Comparison of ENCODE assay signal across 18 cellular contexts in genomic region chr5:64190562-64191306, GRCh38. TPM values are rescaled to one million over a fixed set of nuclear protein-coding genes. Genes with fewer than 3 reads are reported as not detected.
"Had no signal": no experiment of that assay in that cellular context is flagged by ENCODE, and none has a peak within 500 bp of the region (broad histone marks: within the 10 kb centered on the region; RNA-seq: fewer than 3 reads in every experiment).

No MANE protein-coding gene starts in this region.

- H3K27me3 Mint-ChIP-seq: activated CD4-positive, alpha-beta memory T cell treated with anti-CD3 and anti-CD28 coated beads, Interleukin-2, amount 10 ng/mL, durations not matched to agents 7 days and 5 days; activated CD4-positive, alpha-beta T cell treated with anti-CD3 and anti-CD28 coated beads for 36 hours; memory B cell; natural killer cell treated with Interleukin-12 subunit alpha and Interleukin-12 subunit beta and Interleukin-15 and Interleukin-18, amount 100 ng/mL, for 72 hours; type B pancreatic cell had no signal

- H3K27me3 ChIP-seq: ascending aorta, esophagus squamous epithelium, foreskin keratinocyte had no signal

- H3K36me3 Mint-ChIP-seq: memory B cell; natural killer cell treated with Interleukin-12 subunit alpha and Interleukin-12 subunit beta and Interleukin-15 and Interleukin-18, amount 100 ng/mL, for 72 hours; type B pancreatic cell had no signal

- H3K9me3 Mint-ChIP-seq: activated CD4-positive, alpha-beta memory T cell treated with anti-CD3 and anti-CD28 coated beads, Interleukin-2, amount 10 ng/mL, durations not matched to agents 7 days and 5 days; type B pancreatic cell had no signal

- H3K4me3 Mint-ChIP-seq: activated CD4-positive, alpha-beta memory T cell treated with anti-CD3 and anti-CD28 coated beads, Interleukin-2, amount 10 ng/mL, durations not matched to agents 7 days and 5 days; activated CD4-positive, alpha-beta T cell treated with anti-CD3 and anti-CD28 coated beads for 36 hours; activated naive CD8-positive, alpha-beta T cell treated with anti-CD3 and anti-CD28 coated beads, Interleukin-2, amount 50 U/mL, for 24 hours; activated T-cell treated with anti-CD3 and anti-CD28 coated beads, Interleukin-2, amount 50 U/mL, for 72 hours; memory B cell; natural killer cell treated with Interleukin-12 subunit alpha and Interleukin-12 subunit beta and Interleukin-15 and Interleukin-18, amount 100 ng/mL, for 72 hours; type B pancreatic cell had no signal

- H3K4me1 ChIP-seq: foreskin keratinocyte, prostate gland had no signal

- ATAC-seq: activated CD4-positive, alpha-beta T cell treated with anti-CD3 and anti-CD28 coated beads for 36 hours; activated naive CD8-positive, alpha-beta T cell treated with anti-CD3 and anti-CD28 coated beads, Interleukin-2, amount 50 U/mL, for 24 hours; activated T-cell treated with anti-CD3 and anti-CD28 coated beads, Interleukin-2, amount 50 U/mL, for 72 hours; foreskin keratinocyte; natural killer cell treated with Interleukin-12 subunit alpha and Interleukin-12 subunit beta and Interleukin-15 and Interleukin-18, amount 100 ng/mL, for 72 hours; sciatic nerve had no signal

- H3K4me1 Mint-ChIP-seq: activated CD4-positive, alpha-beta memory T cell treated with anti-CD3 and anti-CD28 coated beads, Interleukin-2, amount 10 ng/mL, durations not matched to agents 7 days and 5 days; activated CD4-positive, alpha-beta T cell treated with anti-CD3 and anti-CD28 coated beads for 36 hours; activated naive CD8-positive, alpha-beta T cell treated with anti-CD3 and anti-CD28 coated beads, Interleukin-2, amount 50 U/mL, for 24 hours; memory B cell had no signal

- H3K27ac Mint-ChIP-seq: activated CD4-positive, alpha-beta memory T cell treated with anti-CD3 and anti-CD28 coated beads, Interleukin-2, amount 10 ng/mL, durations not matched to agents 7 days and 5 days; activated CD4-positive, alpha-beta T cell treated with anti-CD3 and anti-CD28 coated beads for 36 hours; activated naive CD8-positive, alpha-beta T cell treated with anti-CD3 and anti-CD28 coated beads, Interleukin-2, amount 50 U/mL, for 24 hours; activated T-cell treated with anti-CD3 and anti-CD28 coated beads, Interleukin-2, amount 50 U/mL, for 72 hours; memory B cell; natural killer cell treated with Interleukin-12 subunit alpha and Interleukin-12 subunit beta and Interleukin-15 and Interleukin-18, amount 100 ng/mL, for 72 hours; type B pancreatic cell had no signal

- H3K27ac ChIP-seq: ascending aorta, esophagus squamous epithelium, foreskin keratinocyte, prostate gland, VCaP had no signal

- H3K4me3 ChIP-seq: ascending aorta, esophagus squamous epithelium, prostate gland had no signal

- H3K9me3 ChIP-seq: ascending aorta, esophagus squamous epithelium, prostate gland had no signal

- H3K36me3 ChIP-seq: ascending aorta, esophagus squamous epithelium, prostate gland had no signal

- DNase-seq: activated CD4-positive, alpha-beta memory T cell treated with anti-CD3 and anti-CD28 coated beads, Interleukin-2, amount 10 ng/mL, durations not matched to agents 7 days and 5 days; activated CD4-positive, alpha-beta T cell treated with anti-CD3 and anti-CD28 coated beads for 36 hours; activated naive CD4-positive, alpha-beta T cell; activated naive CD8-positive, alpha-beta T cell treated with anti-CD3 and anti-CD28 coated beads, Interleukin-2, amount 50 U/mL, for 24 hours; activated T-cell treated with anti-CD3 and anti-CD28 coated beads, Interleukin-2, amount 50 U/mL, for 72 hours; esophagus squamous epithelium; foreskin keratinocyte; head of caudate nucleus; occipital lobe; stimulated activated naive CD4-positive, alpha-beta T cell; substantia nigra had no signal

RNA-seq across cellular contexts. Expression of gene RNF180, which starts 25.1 kb away (rescaled TPM):
- total RNA-seq: activated CD4-positive, alpha-beta memory T cell treated with anti-CD3 and anti-CD28 coated beads, Interleukin-2, amount 10 ng/mL, durations not matched to agents 7 days and 5 days; activated T-cell treated with anti-CD3 and anti-CD28 coated beads, Interleukin-2, amount 50 U/mL, for 72 hours; natural killer cell treated with Interleukin-12 subunit alpha and Interleukin-12 subunit beta and Interleukin-15 and Interleukin-18, amount 100 ng/mL, for 72 hours had no signal
